Comparison of ENCODE assay signal across 22 cellular contexts in genomic region chr12:110421701-110422100, GRCh38. TPM values are rescaled to one million over a fixed set of nuclear protein-coding genes. Genes with fewer than 3 reads are reported as not detected.
DNase-seq lines count a peak whose midpoint lies in the region; ATAC-seq, FAIRE-seq and TF ChIP-seq lines count a peak whose summit lies in the region.
"Had no signal": no experiment of that assay in that cellular context is flagged by ENCODE, and none has a peak within 500 bp of the region (broad histone marks: within the 10 kb centered on the region; RNA-seq: fewer than 3 reads in every experiment).

No MANE protein-coding gene starts in this region.

- H3K27me3 Mint-ChIP-seq in astrocyte (ENCODE audit: low read depth, unreplicated experiment): no peaks in the 10 kb centered on the region
- H3K27me3 Mint-ChIP-seq in stimulated activated naive B cell treated with anti-CD40 and anti-IgM and Interleukin-4, amounts not matched to agents 10 μg/mL and 1 μg/mL and 100 μg/mL, for 72 hours: no peaks in the 10 kb centered on the region
- peaks cover 0 to 2% of the 10 kb centered on the region in 2 donors for H3K27me3 Mint-ChIP-seq in CD4-positive, alpha-beta memory T cell

- H3K27ac ChIP-seq in astrocyte (ENCODE audit: low read depth, low read length): no peak overlapping the region
- no peak overlapping the region for H3K27ac ChIP-seq in CD4-positive, alpha-beta memory T cell (ENCODE audit: low read depth, low read length)
- H3K27ac ChIP-seq: BLaER1 had no signal

- no peaks in the 10 kb centered on the region for H4K20me1 ChIP-seq in astrocyte (ENCODE audit: insufficient read depth, low read length)
- H4K20me1 ChIP-seq: BLaER1 had no signal

- intact Hi-C loops in CD4-positive, alpha-beta memory T cell (cut with micrococcal nuclease): no loop called here

- H3K36me3 ChIP-seq in astrocyte (ENCODE audit: insufficient read depth, low read length): no peaks in the 10 kb centered on the region
- no peaks in the 10 kb centered on the region for H3K36me3 ChIP-seq in CD4-positive, alpha-beta memory T cell (ENCODE audit: insufficient read depth, low read length)
- H3K36me3 ChIP-seq: BLaER1 had no signal

- H3K4me2 ChIP-seq in astrocyte (ENCODE audit: low read length): no peak overlapping the region
- H3K4me2 ChIP-seq: BLaER1 had no signal

- H3K9me3 Mint-ChIP-seq in astrocyte (ENCODE audit: unreplicated experiment): no peaks in the 10 kb centered on the region
- H3K9me3 Mint-ChIP-seq in stimulated activated naive B cell treated with anti-CD40 and anti-IgM and Interleukin-4, amounts not matched to agents 10 μg/mL and 1 μg/mL and 100 μg/mL, for 72 hours: no peaks in the 10 kb centered on the region
- H3K9me3 Mint-ChIP-seq in CD4-positive, alpha-beta memory T cell: no peaks in the 10 kb centered on the region
- H3K9me3 Mint-ChIP-seq: CD8-positive, alpha-beta T cell had no signal

- no peaks in the 10 kb centered on the region for H3K79me2 ChIP-seq in astrocyte (ENCODE audit: insufficient read depth, low read length)

- no peak overlapping the region for H3K27ac Mint-ChIP-seq in astrocyte (ENCODE audit: unreplicated experiment)
- H3K27ac Mint-ChIP-seq in stimulated activated naive B cell treated with anti-CD40 and anti-IgM and Interleukin-4, amounts not matched to agents 10 μg/mL and 1 μg/mL and 100 μg/mL, for 72 hours: peak overlapping the region; percentile 53
- H3K27ac Mint-ChIP-seq in CD4-positive, alpha-beta memory T cell: peak overlapping the region in 2 of 7 donors; percentile 18 to 39
- H3K27ac Mint-ChIP-seq: CD8-positive, alpha-beta T cell had no signal

- H3K4me1 ChIP-seq in astrocyte (ENCODE audit: insufficient read depth, low read length): peaks cover 3% of the 10 kb centered on the region
- H3K4me1 ChIP-seq in CD4-positive, alpha-beta memory T cell (ENCODE audit: insufficient read depth, low read length): no peaks in the 10 kb centered on the region

- CTCF ChIA-PET in CD4-positive, alpha-beta memory T cell (lab: Charles Lee; ENCODE audit: partially characterized antibody): interaction anchor here (1.0 to 3.5 kb wide), 2 partner anchors 9 to 322 kb away, joined by 3 to 21 read pairs; no protein-coding TSS in a partner anchor

- POLR2A ChIA-PET in CD4-positive, alpha-beta memory T cell (lab: Charles Lee; ENCODE audit: partially characterized antibody): interaction anchor here (0.6 to 1.3 kb wide), 2 partner anchors 10 to 58 kb away, joined by 3 read pairs; no protein-coding TSS in a partner anchor

- DNase-seq in NCI-H524 (lab: John Stamatoyannopoulos, UW) (peak; percentile 75 to 88), astrocyte (ENCODE audit: low read depth) (no peak), mesenteric fat pad (ENCODE audit: low spot score) (peak; percentile 62), glomerular visceral epithelial cell (ENCODE audit: extremely low spot score) (no peak)
- DNase-seq in stimulated activated naive B cell treated with anti-CD40 and anti-IgM and Interleukin-4, amounts not matched to agents 10 μg/mL and 1 μg/mL and 100 μg/mL, for 72 hours: no peak
- no peak for DNase-seq in CD4-positive, alpha-beta memory T cell
- DNase-seq: Calu3; CD8-positive, alpha-beta T cell; DMS79; HCEC 1CT; MM.1S; NCI-H1092; NCI-H1436 treated with DMSO at 0.1 percent for 48 hours; NCI-H2029 treated with DMSO at 0.1 percent for 48 hours; NCI-H2171; SHP77 had no signal

- H3K36me3 Mint-ChIP-seq in astrocyte (ENCODE audit: low read depth, unreplicated experiment): no peaks in the 10 kb centered on the region
- no peaks in the 10 kb centered on the region for H3K36me3 Mint-ChIP-seq in stimulated activated naive B cell treated with anti-CD40 and anti-IgM and Interleukin-4, amounts not matched to agents 10 μg/mL and 1 μg/mL and 100 μg/mL, for 72 hours
- no peaks in the 10 kb centered on the region for H3K36me3 Mint-ChIP-seq in CD4-positive, alpha-beta memory T cell
- H3K36me3 Mint-ChIP-seq: CD8-positive, alpha-beta T cell had no signal

- no peak overlapping the region for H3K4me3 ChIP-seq in astrocyte (ENCODE audit: insufficient read depth, low read depth, low read length)
- no peak overlapping the region for H3K4me3 ChIP-seq in CD4-positive, alpha-beta memory T cell (ENCODE audit: low read length in 2 of 2)
- H3K4me3 ChIP-seq: BLaER1, SK-N-MC had no signal

- H3K27me3 ChIP-seq in astrocyte (ENCODE audit: insufficient read depth, low read length): no peaks in the 10 kb centered on the region
- H3K27me3 ChIP-seq in CD4-positive, alpha-beta memory T cell (ENCODE audit: insufficient read depth, low read length): no peaks in the 10 kb centered on the region
- H3K27me3 ChIP-seq: BLaER1 had no signal

- FAIRE-seq in astrocyte (lab: Jason Lieb, UNC): no peak
- FAIRE-seq: GM12892, GM18507 had no signal

- no peak overlapping the region for H3K9ac ChIP-seq in astrocyte (ENCODE audit: low read length)
- H3K9ac ChIP-seq: BLaER1 had no signal

- H3K9me3 ChIP-seq in astrocyte (ENCODE audit: insufficient read depth, low read depth, low read length): no peaks in the 10 kb centered on the region
- H3K9me3 ChIP-seq in CD4-positive, alpha-beta memory T cell (ENCODE audit: control insufficient read depth in 1 of 2, low read length in 2 of 2): no peaks in the 10 kb centered on the region
- H3K9me3 ChIP-seq: BLaER1 had no signal

- H2AFZ ChIP-seq in astrocyte (ENCODE audit: low read depth, low read length): no peak overlapping the region

- no peaks in the 10 kb centered on the region for H3K4me1 Mint-ChIP-seq in astrocyte (ENCODE audit: low read depth, unreplicated experiment)
- H3K4me1 Mint-ChIP-seq in stimulated activated naive B cell treated with anti-CD40 and anti-IgM and Interleukin-4, amounts not matched to agents 10 μg/mL and 1 μg/mL and 100 μg/mL, for 72 hours: peaks cover 5 to 16% of the 10 kb centered on the region in 2 donors
- no peaks in the 10 kb centered on the region for H3K4me1 Mint-ChIP-seq in CD4-positive, alpha-beta memory T cell

- ATAC-seq in stimulated activated naive B cell treated with anti-CD40 and anti-IgM and Interleukin-4, amounts not matched to agents 10 μg/mL and 1 μg/mL and 100 μg/mL, for 72 hours (replicated peaks): no peak
- ATAC-seq in HG03460 (IDR thresholded peaks at IDR 0.05; ENCODE audit: unreplicated experiment) (no peak), GM18870 (IDR thresholded peaks at IDR 0.05; ENCODE audit: unreplicated experiment) (no peak)
- ATAC-seq: CD8-positive, alpha-beta T cell had no signal

- TF ChIP-seq CTCF in astrocyte (IDR thresholded peaks at IDR 0.05; ENCODE audit: insufficient read depth, low read depth, low read length): no peak

- peak overlapping the region; percentile 40 for H3K4me3 Mint-ChIP-seq in astrocyte (ENCODE audit: unreplicated experiment)
- no peak overlapping the region for H3K4me3 Mint-ChIP-seq in stimulated activated naive B cell treated with anti-CD40 and anti-IgM and Interleukin-4, amounts not matched to agents 10 μg/mL and 1 μg/mL and 100 μg/mL, for 72 hours
- H3K4me3 Mint-ChIP-seq in CD4-positive, alpha-beta memory T cell: no peak overlapping the region
- H3K4me3 Mint-ChIP-seq: CD8-positive, alpha-beta T cell had no signal

RNA-seq across cellular contexts. Expression of gene ANAPC7, which starts 18.2 kb away (rescaled TPM):
- 50.7 and 54.1 TPM in 2 replicates for total RNA-seq in astrocyte
- total RNA-seq in mesenteric fat pad: 47.1 TPM
- 10 to 100 TPM; 69.9 to 70.1 TPM for total RNA-seq in CD4-positive, alpha-beta memory T cell
- 10 to 100 TPM; 28.8 to 30.8 TPM for polyA plus RNA-seq in CD4-positive, alpha-beta memory T cell

RNA-seq across cellular contexts. Expression of gene ARPC3, which starts 28.4 kb away (rescaled TPM):
- 315 and 316 TPM in 2 replicates for total RNA-seq in astrocyte
- total RNA-seq in mesenteric fat pad: 187 TPM
- 100 to 1,000 TPM; 191 to 203 TPM for total RNA-seq in CD4-positive, alpha-beta memory T cell
- 100 to 1,000 TPM; 681 to 809 TPM for polyA plus RNA-seq in CD4-positive, alpha-beta memory T cell

RNA-seq across cellular contexts. Expression of gene GPN3, which starts 46.4 kb away (rescaled TPM):
- total RNA-seq in astrocyte (17.7 and 19.5 TPM in 2 replicates), mesenteric fat pad (24.1 TPM)
- total RNA-seq in CD4-positive, alpha-beta memory T cell: 10 to 100 TPM; 12.5 to 16.6 TPM
- polyA plus RNA-seq in CD4-positive, alpha-beta memory T cell: 10 to 100 TPM; 29.1 to 43.4 TPM

RNA-seq across cellular contexts. Expression of gene FAM216A, which starts 46.9 kb away (rescaled TPM):
- total RNA-seq in astrocyte (9.2 and 11.3 TPM in 2 replicates), mesenteric fat pad (6.6 TPM)
- total RNA-seq in CD4-positive, alpha-beta memory T cell: 10 to 100 TPM; 16.4 to 16.9 TPM
- 1 to 10 TPM; 7.5 to 8.9 TPM for polyA plus RNA-seq in CD4-positive, alpha-beta memory T cell

Comparison
In these comparisons a context has a peak if more than half of its experiments do, and no peak if none do; other contexts are left out.
1. DNase-seq: peak in NCI-H524 (2 of 2) and mesenteric fat pad (single experiment); none in astrocyte (single experiment), stimulated activated naive B cell treated with anti-CD40 and anti-IgM and Interleukin-4, amounts not matched to agents 10 μg/mL and 1 μg/mL and 100 μg/mL, for 72 hours (single experiment), glomerular visceral epithelial cell (single experiment) and CD4-positive, alpha-beta memory T cell (0 of 5).